In genomic region chr12:66664076-66664475, GRCh38 we compare ENCODE assay signal across 30 cellular contexts. TPM values are rescaled to one million over a fixed set of nuclear protein-coding genes. Genes with fewer than 3 reads are reported as not detected.
"Had no signal": no experiment of that assay in that cellular context is flagged by ENCODE, and none has a peak within 500 bp of the region (broad histone marks: within the 10 kb centered on the region; RNA-seq: fewer than 3 reads in every experiment).

No MANE protein-coding gene starts in this region.

- H3K36me3 ChIP-seq: esophagus muscularis mucosa, gastroesophageal sphincter, heart left ventricle, lower lobe of right lung, neutrophil, right atrium auricular region, sigmoid colon, spleen, thoracic aorta had no signal

- H3K4me1 ChIP-seq: heart left ventricle, lower lobe of right lung, parathyroid adenoma had no signal

- H3K4me3 Mint-ChIP-seq: memory B cell; mesothelial cell of epicardium; natural killer cell treated with Interleukin-12 subunit alpha and Interleukin-12 subunit beta and Interleukin-15 and Interleukin-18, amount 100 ng/mL, for 72 hours; neural crest cell; stimulated activated memory B cell treated with anti-CD40 and anti-IgM and Interleukin-4, amounts not matched to agents 10 μg/mL and 1 μg/mL and 100 μg/mL, for 72 hours; type B pancreatic cell had no signal

- H3K4me3 ChIP-seq: dorsolateral prefrontal cortex, esophagus muscularis mucosa, gastroesophageal sphincter, heart left ventricle, lower lobe of right lung, mucosa of descending colon, right atrium auricular region, sigmoid colon, spleen, thoracic aorta had no signal

- H3K9me3 ChIP-seq: esophagus muscularis mucosa, gastroesophageal sphincter, heart left ventricle, lower lobe of right lung, mucosa of descending colon, neutrophil, right atrium auricular region, sigmoid colon, spleen, thoracic aorta had no signal

- H3K4me1 Mint-ChIP-seq: neural crest cell had no signal

- H2AFZ ChIP-seq: parathyroid adenoma had no signal

- H3K9ac ChIP-seq: parathyroid adenoma had no signal

- H3K9me3 Mint-ChIP-seq: memory B cell; mesothelial cell of epicardium; naive B cell; natural killer cell treated with Interleukin-12 subunit alpha and Interleukin-12 subunit beta and Interleukin-15 and Interleukin-18, amount 100 ng/mL, for 72 hours; neural crest cell; stimulated activated memory B cell treated with anti-CD40 and anti-IgM and Interleukin-4, amounts not matched to agents 10 μg/mL and 1 μg/mL and 100 μg/mL, for 72 hours; type B pancreatic cell had no signal

- DNase-seq: central memory CD4-positive, alpha-beta T cell; dorsolateral prefrontal cortex; effector CD4-positive, alpha-beta T cell; foreskin keratinocyte; heart left ventricle; hippocampal formation; islet precursor cell; left ventricle myocardium superior; lower lobe of right lung; mucosa of descending colon; naive B cell; sigmoid colon; spleen; stimulated activated CD4-positive, alpha-beta T cell treated with anti-CD3 and anti-CD28 coated beads, Interleukin-4, amount 100 ng/mL, for 4 hours; stimulated activated naive CD8-positive, alpha-beta T cell treated with anti-CD3 and anti-CD28 coated beads, Interleukin-15, Interleukin-2, amounts not matched to agents 100 U/mL and 50 U/mL, for 24 hours had no signal

- H3K27me3 Mint-ChIP-seq: memory B cell; naive B cell; progenitor cell of endocrine pancreas; stimulated activated memory B cell treated with anti-CD40 and anti-IgM and Interleukin-4, amounts not matched to agents 10 μg/mL and 1 μg/mL and 100 μg/mL, for 72 hours; type B pancreatic cell had no signal

- H3K27ac Mint-ChIP-seq: memory B cell; mesothelial cell of epicardium; natural killer cell treated with Interleukin-12 subunit alpha and Interleukin-12 subunit beta and Interleukin-15 and Interleukin-18, amount 100 ng/mL, for 72 hours; progenitor cell of endocrine pancreas; type B pancreatic cell had no signal

- FAIRE-seq: colon had no signal

- H3K36me3 Mint-ChIP-seq: mesothelial cell of epicardium; natural killer cell treated with Interleukin-12 subunit alpha and Interleukin-12 subunit beta and Interleukin-15 and Interleukin-18, amount 100 ng/mL, for 72 hours; stimulated activated memory B cell treated with anti-CD40 and anti-IgM and Interleukin-4, amounts not matched to agents 10 μg/mL and 1 μg/mL and 100 μg/mL, for 72 hours; type B pancreatic cell had no signal

- H3K27me3 ChIP-seq: dorsolateral prefrontal cortex, esophagus muscularis mucosa, foreskin keratinocyte, gastroesophageal sphincter, neutrophil, right atrium auricular region, sigmoid colon, spleen had no signal

- ATAC-seq: foreskin keratinocyte; gastroesophageal sphincter; heart left ventricle; left ventricle myocardium superior; lower lobe of right lung; mucosa of descending colon; natural killer cell treated with Interleukin-12 subunit alpha and Interleukin-12 subunit beta and Interleukin-15 and Interleukin-18, amount 100 ng/mL, for 72 hours; stimulated activated memory B cell treated with anti-CD40 and anti-IgM and Interleukin-4, amounts not matched to agents 10 μg/mL and 1 μg/mL and 100 μg/mL, for 72 hours; stimulated activated naive CD8-positive, alpha-beta T cell treated with anti-CD3 and anti-CD28 coated beads, Interleukin-15, Interleukin-2, amounts not matched to agents 100 U/mL and 50 U/mL, for 24 hours had no signal

- H3K27ac ChIP-seq: dorsolateral prefrontal cortex, esophagus muscularis mucosa, foreskin keratinocyte, gastroesophageal sphincter, heart left ventricle, lower lobe of right lung, neutrophil, parathyroid adenoma, right atrium auricular region, sigmoid colon, spleen, thoracic aorta had no signal

RNA-seq across cellular contexts. Expression of gene GRIP1, which starts 14.8 kb away (rescaled TPM):
- total RNA-seq: fibroblast of lung had no signal
